8 cellular contexts compared by ENCODE assay signal in the genomic region with DNA sequence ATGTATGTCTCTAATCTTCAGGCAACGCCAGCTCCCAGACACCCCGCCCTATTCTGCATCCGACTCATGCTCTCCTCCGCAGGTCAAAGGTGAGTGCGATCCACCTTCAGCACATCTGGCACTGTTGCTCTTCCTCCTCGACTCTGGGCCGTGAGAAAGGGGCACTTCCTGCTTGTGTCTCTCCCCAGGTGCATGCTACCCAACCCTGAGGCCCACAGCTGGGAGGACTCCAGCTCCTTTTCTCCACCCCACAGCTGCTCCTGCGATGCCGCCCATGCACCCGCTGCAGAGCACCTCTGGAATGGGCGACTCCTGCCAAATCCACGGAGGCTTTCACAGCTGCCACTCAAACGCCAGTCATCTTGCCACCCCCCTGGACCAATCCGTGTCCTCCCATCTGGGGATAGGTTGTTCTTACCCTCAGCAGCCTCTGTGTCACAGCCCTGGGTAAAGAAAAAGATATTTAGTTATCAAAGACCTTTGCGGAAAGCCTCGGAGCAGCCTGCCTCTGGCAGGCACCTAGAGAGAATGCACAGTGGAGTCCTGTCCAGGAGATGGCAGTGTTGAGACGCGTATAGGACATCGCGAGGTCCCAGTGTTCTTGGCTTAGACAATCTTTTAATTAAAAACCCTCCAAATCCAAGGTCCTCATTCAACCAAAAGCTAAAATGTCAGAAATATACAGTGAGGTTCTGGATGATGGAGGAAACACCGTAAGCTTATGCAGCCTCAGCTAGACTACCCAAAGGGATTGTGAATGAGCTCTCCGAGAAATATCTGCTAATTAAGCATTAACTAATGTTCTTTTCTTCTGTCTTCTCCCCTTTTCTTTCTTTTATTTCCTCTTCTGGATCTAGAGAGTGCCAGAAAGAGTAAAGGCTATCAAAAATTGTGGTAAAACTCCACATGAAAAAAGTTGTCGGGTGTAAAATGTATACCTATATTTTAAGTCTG. TPM values are rescaled to one million over a fixed set of nuclear protein-coding genes. Genes with fewer than 3 reads are reported as not detected.
A peak's percentile ranks its signal among the peaks of the same experiment; 100 is the strongest.
DNase-seq lines count a peak whose midpoint lies in the region; ATAC-seq and TF ChIP-seq lines count a peak whose summit lies in the region.

No MANE protein-coding gene starts in this region.

- H3K9me3 ChIP-seq in spleen, result no peaks in the 10 kb centered on the region

- peak; percentile 92 for ATAC-seq in HG02870 (IDR thresholded peaks at IDR 0.05; ENCODE audit: unreplicated experiment)

- peaks cover 0 to 12% (median 0%) of the 10 kb centered on the region in 7 donors for H3K27me3 ChIP-seq in spleen (replicated peaks in 1 of 7)

- TF ChIP-seq CTCF in spleen (IDR thresholded peaks at IDR 0.05 in 8 of 11, conservative IDR thresholded peaks at IDR 0.05 in 3 of 11), result peak; percentile 61 to 95 (median 89)

- H3K4me3 ChIP-seq in spleen, result peak overlapping the region in 1 of 8 donors; percentile 27

- TF ChIP-seq POLR2A in spleen (IDR thresholded peaks at IDR 0.05), result no peak

- 32 to 37% (median 34%) methylated on average over 23 of the region's 23 CpGs for WGBS in spleen, 5 donors

- H3K4me1 ChIP-seq in spleen, result peaks cover 0 to 10% (median 6%) of the 10 kb centered on the region in 6 donors

- no peaks in the 10 kb centered on the region for H3K36me3 ChIP-seq in spleen

- no peak overlapping the region for H3K27ac ChIP-seq in spleen

- DNase-seq in SKM-1 treated with dmso at 0.1 percent for 144 hours (lab: John Stamatoyannopoulos, UW; ENCODE audit: unreplicated experiment) (peak; percentile 17), SKM-1 (lab: John Stamatoyannopoulos, UW; ENCODE audit: unreplicated experiment) (no peak), NCI-H1694 (lab: John Stamatoyannopoulos, UW) (peak; percentile 91), T-helper 22 cell (ENCODE audit: low read depth) (peak; percentile 9), astrocyte of the hippocampus (ENCODE audit: low read depth, low spot score) (peak; percentile 87), iPS-NIHi7 (ENCODE audit: extremely low spot score) (peak; percentile 87), spleen (peak; percentile 76)

- intact Hi-C loops in spleen (cut with DNase I; ENCODE audit: low total_unique reads), result no loop called here

RNA-seq across cellular contexts. Expression of a gene that starts 54.3 kb away (rescaled TPM):
- under 1 TPM in 2 of 7 donors, not detected in 5; 0.20 to 0.44 TPM for total RNA-seq in spleen
- polyA plus RNA-seq in spleen, result under 1 TPM; 0.04 to 0.22 (median 0.08) TPM
